ENCODE assay signal across 9 cellular contexts in genomic region chr2:224971214-224971613, GRCh38.
DNase-seq lines count a peak whose midpoint lies in the region; ATAC-seq lines count a peak whose summit lies in the region.
"Had no signal": no experiment of that assay in that cellular context is flagged by ENCODE, and none has a peak within 500 bp of the region (broad histone marks: within the 10 kb centered on the region; RNA-seq: fewer than 3 reads in every experiment).

No MANE protein-coding gene starts in this region.

- peaks cover 15% of the 10 kb centered on the region for H3K36me3 Mint-ChIP-seq in activated CD8-positive, alpha-beta memory T cell treated with anti-CD3 and anti-CD28 coated beads, Interleukin-2, amount 10 ng/mL, durations not matched to agents 7 days and 5 days
- no peaks in the 10 kb centered on the region for H3K36me3 Mint-ChIP-seq in T-helper 17 cell (ENCODE audit: low read depth)

- peak; percentile 43 for ATAC-seq in activated CD8-positive, alpha-beta memory T cell treated with anti-CD3 and anti-CD28 coated beads, Interleukin-2, amount 10 ng/mL, durations not matched to agents 7 days and 5 days
- ATAC-seq in HG02973 (IDR thresholded peaks at IDR 0.05; ENCODE audit: unreplicated experiment), result peak; percentile 43
- peak; percentile 62 for ATAC-seq in T-helper 17 cell

- DNase-seq in activated CD8-positive, alpha-beta memory T cell treated with anti-CD3 and anti-CD28 coated beads, Interleukin-2, amount 10 ng/mL, durations not matched to agents 7 days and 5 days, result no peak
- no peak for DNase-seq in activated CD8-positive, alpha-beta memory T cell treated with anti-CD3 and anti-CD28 coated beads, Interleukin-2, amount 50 U/mL, for 4 hours
- DNase-seq in T-helper 17 cell (peak in 1 of 3 donors; percentile 10), renal cortical epithelial cell (ENCODE audit: low read depth) (peak; percentile 61), NCI-H1694 treated with DMSO at 0.1 percent for 48 hours (lab: John Stamatoyannopoulos, UW) (no peak), SKM-1 treated with dmso at 0.1 percent for 144 hours (lab: John Stamatoyannopoulos, UW; ENCODE audit: unreplicated experiment) (no peak)
- DNase-seq in effector CD8-positive, alpha-beta T cell (lab: John Stamatoyannopoulos, UW), result no peak
- DNase-seq: left ventricle myocardium inferior had no signal

- H3K27ac Mint-ChIP-seq in activated CD8-positive, alpha-beta memory T cell treated with anti-CD3 and anti-CD28 coated beads, Interleukin-2, amount 10 ng/mL, durations not matched to agents 7 days and 5 days, result peak overlapping the region; percentile 3
- peak overlapping the region; percentile 21 for H3K27ac Mint-ChIP-seq in T-helper 17 cell

- peaks cover 63% of the 10 kb centered on the region for H3K4me1 Mint-ChIP-seq in activated CD8-positive, alpha-beta memory T cell treated with anti-CD3 and anti-CD28 coated beads, Interleukin-2, amount 10 ng/mL, durations not matched to agents 7 days and 5 days
- peaks cover 42% of the 10 kb centered on the region for H3K4me1 Mint-ChIP-seq in T-helper 17 cell

- no peaks in the 10 kb centered on the region for H3K9me3 ChIP-seq in T-helper 17 cell (ENCODE audit: control insufficient read depth, low read length, poor library complexity, severe bottlenecking)
- H3K9me3 ChIP-seq: left ventricle myocardium inferior had no signal

- no peaks in the 10 kb centered on the region for H3K9me3 Mint-ChIP-seq in activated CD8-positive, alpha-beta memory T cell treated with anti-CD3 and anti-CD28 coated beads, Interleukin-2, amount 10 ng/mL, durations not matched to agents 7 days and 5 days (ENCODE audit: low read depth)

- no peaks in the 10 kb centered on the region for H3K27me3 Mint-ChIP-seq in activated CD8-positive, alpha-beta memory T cell treated with anti-CD3 and anti-CD28 coated beads, Interleukin-2, amount 10 ng/mL, durations not matched to agents 7 days and 5 days
- no peaks in the 10 kb centered on the region for H3K27me3 Mint-ChIP-seq in T-helper 17 cell

- CTCF ChIA-PET in activated CD8-positive, alpha-beta memory T cell treated with anti-CD3 and anti-CD28 coated beads, Interleukin-2, amount 10 ng/mL, durations not matched to agents 7 days and 5 days (lab: Charles Lee), result interaction anchor here (1.4 to 1.7 kb wide), 3 partner anchors 11 to 31 kb away, joined by 3 to 7 read pairs (median 4); no protein-coding TSS in a partner anchor

- H3K4me3 Mint-ChIP-seq in activated CD8-positive, alpha-beta memory T cell treated with anti-CD3 and anti-CD28 coated beads, Interleukin-2, amount 10 ng/mL, durations not matched to agents 7 days and 5 days, result no peak overlapping the region
- H3K4me3 Mint-ChIP-seq in T-helper 17 cell, result peak overlapping the region; percentile 71
